In genomic region chr5:159727167-159727566, GRCh38 we compare ENCODE assay signal across 16 cellular contexts.
A peak's percentile ranks its signal among the peaks of the same experiment; 100 is the strongest.
DNase-seq lines count a peak whose midpoint lies in the region; ATAC-seq and TF ChIP-seq lines count a peak whose summit lies in the region.
"Had no signal": no experiment of that assay in that cellular context is flagged by ENCODE, and none has a peak within 500 bp of the region (broad histone marks: within the 10 kb centered on the region; RNA-seq: fewer than 3 reads in every experiment).

No MANE protein-coding gene starts in this region.

- no peak; the same call in 1 of the 2 replicates for ATAC-seq in PC-3

- no peaks in the 10 kb centered on the region for H3K36me3 Mint-ChIP-seq in type B pancreatic cell
- H3K36me3 Mint-ChIP-seq: CD8-positive, alpha-beta memory T cell had no signal

- H3K9me3 ChIP-seq in PC-3 (ENCODE audit: low read length), result no peaks in the 10 kb centered on the region
- no peaks in the 10 kb centered on the region for H3K9me3 ChIP-seq in esophagus muscularis mucosa
- H3K9me3 ChIP-seq: BLaER1, Caco-2 had no signal

- TF ChIP-seq CTCF in PC-3 (conservative IDR thresholded peaks at IDR 0.05; ENCODE audit: low read depth, low read length) (0 out of 2 replicates have a peak, but pooled peaks have one; percentile 13), esophagus muscularis mucosa (IDR thresholded peaks at IDR 0.05) (no peak), type B pancreatic cell (conservative IDR thresholded peaks at IDR 0.05) (peak; percentile 19), brain microvascular endothelial cell (IDR thresholded peaks at IDR 0.05; ENCODE audit: low read depth, low read length, missing control alignments) (no peak)

- no peaks in the 10 kb centered on the region for H3F3A ChIP-seq in PC-3 (ENCODE audit: low read length, unreplicated experiment)

- H3K79me2 ChIP-seq in PC-3 (ENCODE audit: low read length), result no peaks in the 10 kb centered on the region

- no peak overlapping the region for H2AFZ ChIP-seq in PC-3 (ENCODE audit: low read length)

- no peak overlapping the region for H3K4me3 Mint-ChIP-seq in type B pancreatic cell
- H3K4me3 Mint-ChIP-seq: CD8-positive, alpha-beta memory T cell had no signal

- POLR2A ChIA-PET in PC-3 (lab: Charles Lee; ENCODE audit: unreplicated experiment), result no interaction called here

- no peaks in the 10 kb centered on the region for H3K9me2 ChIP-seq in PC-3 (replicated peaks; ENCODE audit: low read length)

- no peak overlapping the region for H3K4me2 ChIP-seq in PC-3 (ENCODE audit: low read length)
- H3K4me2 ChIP-seq: BLaER1 had no signal

- no peaks in the 10 kb centered on the region for H3K27me3 ChIP-seq in H7 (ENCODE audit: control insufficient read depth, insufficient read depth, low read length)
- no peaks in the 10 kb centered on the region for H3K27me3 ChIP-seq in PC-3 (ENCODE audit: low read length)
- H3K27me3 ChIP-seq in esophagus muscularis mucosa, result peaks cover 0 to 8% (median 0%) of the 10 kb centered on the region in 4 donors
- H3K27me3 ChIP-seq in brain microvascular endothelial cell (replicated peaks), result no peaks in the 10 kb centered on the region
- H3K27me3 ChIP-seq: BLaER1 had no signal

- no TSS peak for BruUV-seq in PC-3 (replicated peaks; lab: Mats Ljungman, UMichigan)

- peaks cover 15% of the 10 kb centered on the region for H3K27me3 Mint-ChIP-seq in type B pancreatic cell

- H3K4me1 ChIP-seq in PC-3 (ENCODE audit: insufficient read depth, low read length) (no peaks in the 10 kb centered on the region), esophagus muscularis mucosa (no peaks in the 10 kb centered on the region)
- H3K4me1 ChIP-seq: Caco-2 had no signal

- no peaks in the 10 kb centered on the region for H4K20me1 ChIP-seq in PC-3 (ENCODE audit: low read length)
- H4K20me1 ChIP-seq: BLaER1 had no signal

- no peak overlapping the region for H3K27ac ChIP-seq in PC-3 (ENCODE audit: low read length)
- H3K27ac ChIP-seq in esophagus muscularis mucosa (replicated peaks in 1 of 4), result no peak overlapping the region
- H3K27ac ChIP-seq in brain microvascular endothelial cell, result no peak overlapping the region
- H3K27ac ChIP-seq: BLaER1 had no signal

- DNase-seq in H7 (peak; percentile 19), PC-3 (no peak), esophagus muscularis mucosa (ENCODE audit: extremely low spot score) (peak; percentile 45), type B pancreatic cell (ENCODE audit: extremely low spot score, unreplicated experiment) (no peak), brain microvascular endothelial cell (no peak), SK-N-DZ (ENCODE audit: low spot score) (no peak)
- DNase-seq in activated naive CD4-positive, alpha-beta T cell (lab: John Stamatoyannopoulos, UW), result no peak
- DNase-seq: 8988T; AML-193; Caco-2; CD8-positive, alpha-beta memory T cell; DMS53; GF-D8; IMR-90; KG1 had no signal

- CTCF ChIA-PET in PC-3 (lab: Charles Lee), result interaction anchor here (1.4 kb wide), 1 partner anchor 189 kb away, joined by 8 read pairs; the partner anchor contains the start of gene ADRA1B

- H3K27ac Mint-ChIP-seq in type B pancreatic cell, result no peak overlapping the region

- no peaks in the 10 kb centered on the region for H3K4me1 Mint-ChIP-seq in type B pancreatic cell (ENCODE audit: unreplicated experiment)

- TF ChIP-seq EP300 in esophagus muscularis mucosa (IDR thresholded peaks at IDR 0.05), result no peak

- in situ Hi-C loops in brain microvascular endothelial cell (cut with HindIII; ENCODE audit: low pct_ligation_motif_present, low sequenced_read_pairs), result no loop called here

- intact Hi-C loops in PC-3 (cut with micrococcal nuclease) (no loop called here), esophagus muscularis mucosa (cut with DNase I) (no loop called here)

- 58% methylated on average over 1 of the region's 1 CpG for WGBS in esophagus muscularis mucosa

- no peak overlapping the region for H3K9ac ChIP-seq in PC-3 (ENCODE audit: low read length)
- H3K9ac ChIP-seq: BLaER1 had no signal

- no peak for TF ChIP-seq POLR2A in esophagus muscularis mucosa (IDR thresholded peaks at IDR 0.05; ENCODE audit: low read depth)

- no peak overlapping the region for H3K4me3 ChIP-seq in H7 (ENCODE audit: insufficient read depth, low read depth, low read length)
- no peak overlapping the region for H3K4me3 ChIP-seq in PC-3 (ENCODE audit: low read length)
- no peak overlapping the region for H3K4me3 ChIP-seq in esophagus muscularis mucosa
- H3K4me3 ChIP-seq in brain microvascular endothelial cell (ENCODE audit: low read depth, low read length), result no peak overlapping the region
- H3K4me3 ChIP-seq: BLaER1 had no signal

- H3K36me3 ChIP-seq in H7 (replicated peaks; ENCODE audit: control insufficient read depth, insufficient read depth, low read length) (no peaks in the 10 kb centered on the region), PC-3 (ENCODE audit: low read depth, low read length) (no peaks in the 10 kb centered on the region), esophagus muscularis mucosa (no peaks in the 10 kb centered on the region), brain microvascular endothelial cell (replicated peaks) (no peaks in the 10 kb centered on the region)
- H3K36me3 ChIP-seq: BLaER1 had no signal

- no peaks in the 10 kb centered on the region for H3K9me3 Mint-ChIP-seq in type B pancreatic cell
- H3K9me3 Mint-ChIP-seq: CD8-positive, alpha-beta memory T cell had no signal

Comparison
In these comparisons a context has a peak if more than half of its experiments do, and no peak if none do; other contexts are left out.
1. DNase-seq: peak in H7 (single experiment) and esophagus muscularis mucosa (single experiment); none in PC-3 (single experiment), type B pancreatic cell (single experiment), brain microvascular endothelial cell (single experiment), activated naive CD4-positive, alpha-beta T cell (0 of 4) and SK-N-DZ (single experiment).
2. CTCF ChIP-seq: peak in PC-3 (single experiment) and type B pancreatic cell (single experiment); none in esophagus muscularis mucosa (0 of 3) and brain microvascular endothelial cell (single experiment).